In the genomic region with DNA sequence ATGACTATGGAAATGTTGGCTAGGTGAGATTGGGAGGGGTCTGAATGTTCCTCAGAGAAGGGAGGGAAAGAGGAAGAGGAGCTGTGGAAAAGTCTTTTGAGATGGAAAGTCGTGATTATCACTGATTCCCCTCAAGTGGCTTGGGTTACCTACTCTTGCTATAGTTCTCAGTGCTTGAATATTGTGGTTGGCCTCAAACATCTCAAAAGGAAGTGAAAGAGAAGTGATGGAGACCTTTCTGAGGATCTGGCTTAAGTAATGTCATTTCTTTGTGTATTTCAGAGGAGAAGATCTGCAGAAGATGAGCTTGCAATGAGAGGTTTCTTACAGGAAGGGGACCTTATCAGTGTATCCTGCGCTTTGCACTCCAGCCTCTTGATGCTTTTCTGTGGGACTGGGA, we compare ENCODE assay signal across 2 cellular contexts.
TF ChIP-seq lines count a peak whose summit lies in the region.

No MANE protein-coding gene starts in this region.

TF ChIP-seq in IMR-90, 13 proteins besides CTCF, POLR2A, EP300 and RAD21:
- no peak for TF ChIP-seq MAZ (IDR thresholded peaks at IDR 0.05; ENCODE audit: borderline replicate concordance, low read depth, low read length)
- no peak for TF ChIP-seq FOS (IDR thresholded peaks at IDR 0.05; ENCODE audit: low read depth, low read length)
- TF ChIP-seq CEBPB (IDR thresholded peaks at IDR 0.05; ENCODE audit: low read depth, low read length) = no peak
- TF ChIP-seq MXI1 (IDR thresholded peaks at IDR 0.05; ENCODE audit: borderline replicate concordance, low read depth, low read length) = no peak
TF ChIP-seq in IMR-90: peak in this region for 0.

TF ChIP-seq in WTC11, 78 proteins besides CTCF, POLR2A, EP300 and RAD21:
- TF ChIP-seq ESRRA (CRISPR knock-in tag; IDR thresholded peaks at IDR 0.05; ENCODE audit: borderline replicate concordance) = no peak
- no peak for TF ChIP-seq ZNF396 (CRISPR knock-in tag; IDR thresholded peaks at IDR 0.05; ENCODE audit: borderline replicate concordance)
- no peak for TF ChIP-seq RELA (CRISPR knock-in tag; IDR thresholded peaks at IDR 0.05; ENCODE audit: borderline replicate concordance)
- TF ChIP-seq, protein P1, sequence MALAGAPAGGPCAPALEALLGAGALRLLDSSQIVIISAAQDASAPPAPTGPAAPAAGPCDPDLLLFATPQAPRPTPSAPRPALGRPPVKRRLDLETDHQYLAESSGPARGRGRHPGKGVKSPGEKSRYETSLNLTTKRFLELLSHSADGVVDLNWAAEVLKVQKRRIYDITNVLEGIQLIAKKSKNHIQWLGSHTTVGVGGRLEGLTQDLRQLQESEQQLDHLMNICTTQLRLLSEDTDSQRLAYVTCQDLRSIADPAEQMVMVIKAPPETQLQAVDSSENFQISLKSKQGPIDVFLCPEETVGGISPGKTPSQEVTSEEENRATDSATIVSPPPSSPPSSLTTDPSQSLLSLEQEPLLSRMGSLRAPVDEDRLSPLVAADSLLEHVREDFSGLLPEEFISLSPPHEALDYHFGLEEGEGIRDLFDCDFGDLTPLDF (CRISPR knock-in tag; IDR thresholded peaks at IDR 0.05) = no peak
- no peak for TF ChIP-seq NR3C1 (CRISPR knock-in tag; conservative IDR thresholded peaks at IDR 0.05; ENCODE audit: low read depth)
- no peak for TF ChIP-seq CBFB (CRISPR knock-in tag; IDR thresholded peaks at IDR 0.05; ENCODE audit: low read depth)
- TF ChIP-seq, protein P2, sequence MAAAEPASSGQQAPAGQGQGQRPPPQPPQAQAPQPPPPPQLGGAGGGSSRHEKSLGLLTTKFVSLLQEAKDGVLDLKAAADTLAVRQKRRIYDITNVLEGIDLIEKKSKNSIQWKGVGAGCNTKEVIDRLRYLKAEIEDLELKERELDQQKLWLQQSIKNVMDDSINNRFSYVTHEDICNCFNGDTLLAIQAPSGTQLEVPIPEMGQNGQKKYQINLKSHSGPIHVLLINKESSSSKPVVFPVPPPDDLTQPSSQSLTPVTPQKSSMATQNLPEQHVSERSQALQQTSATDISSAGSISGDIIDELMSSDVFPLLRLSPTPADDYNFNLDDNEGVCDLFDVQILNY (CRISPR knock-in tag; IDR thresholded peaks at IDR 0.05) = no peak
- no peak for TF ChIP-seq ATF1 (CRISPR knock-in tag; IDR thresholded peaks at IDR 0.05)
- TF ChIP-seq, protein P3, sequence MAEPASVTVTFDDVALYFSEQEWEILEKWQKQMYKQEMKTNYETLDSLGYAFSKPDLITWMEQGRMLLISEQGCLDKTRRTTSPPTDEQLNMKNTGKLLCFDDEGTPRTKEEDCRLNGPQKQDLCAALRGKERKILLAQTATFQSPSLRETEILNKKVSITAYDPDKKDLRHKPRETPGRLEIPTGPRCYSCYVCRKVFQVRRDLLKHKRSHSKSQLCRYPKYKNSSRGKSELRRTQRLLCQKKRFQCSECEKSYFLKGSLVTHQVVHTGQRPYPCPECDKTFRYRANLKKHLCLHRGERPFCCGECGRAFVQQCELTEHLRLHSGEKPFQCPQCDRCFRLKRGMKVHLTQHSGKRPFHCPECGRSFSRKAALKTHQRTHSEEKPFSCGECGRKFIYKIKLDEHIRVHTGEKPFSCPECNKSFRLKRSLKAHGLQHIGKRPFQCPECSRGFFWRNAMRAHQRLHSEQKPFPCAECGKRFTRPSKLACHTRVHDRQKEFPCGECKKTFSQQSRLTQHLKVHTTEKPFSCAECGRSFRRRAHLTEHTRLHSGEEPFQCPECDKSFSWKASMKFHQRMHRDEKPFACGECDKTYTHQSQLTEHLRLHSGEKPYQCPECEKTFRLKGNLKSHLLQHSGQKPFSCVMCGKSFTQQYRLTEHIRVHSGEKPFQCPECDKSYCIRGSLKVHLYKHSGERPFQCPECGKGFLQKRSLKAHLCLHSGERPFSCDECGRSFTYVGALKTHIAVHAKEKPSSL (CRISPR knock-in tag; conservative IDR thresholded peaks at IDR 0.05) = no peak
